1 cellular context compared by ENCODE assay signal in genomic region chr19:50025794-50026549, GRCh38.
TF ChIP-seq lines count a peak whose summit lies in the region.

ZNF473 (plus strand) TSS chr19:50026005; CDS start chr19:50031083, 5,078 bp downstream.

TF ChIP-seq in HepG2, 621 proteins besides CTCF, POLR2A, EP300 and RAD21 (continued from another document and continues in another):
- peak; percentile 72; the same call in 1 of the 2 replicates for TF ChIP-seq ZBED4 (CRISPR knock-in tag; IDR thresholded peaks at IDR 0.05; ENCODE audit: borderline replicate concordance)
- TF ChIP-seq TFAP4 (IDR thresholded peaks at IDR 0.05; ENCODE audit: borderline replicate concordance, low read depth), result peak; percentile 29; the same call in 1 of the 2 replicates
- TF ChIP-seq DNMT3B (CRISPR knock-in tag; conservative IDR thresholded peaks at IDR 0.05), result peak; percentile 93
- TF ChIP-seq ARNT2 (CRISPR knock-in tag; IDR thresholded peaks at IDR 0.05; ENCODE audit: low read depth), result peak; percentile 97
- TF ChIP-seq ZMAT5 (CRISPR knock-in tag; IDR thresholded peaks at IDR 0.05; ENCODE audit: borderline replicate concordance, low read depth), result no peak
- TF ChIP-seq ELK4 (CRISPR knock-in tag; IDR thresholded peaks at IDR 0.05; ENCODE audit: borderline replicate concordance), result peak; percentile 93
- peak; percentile 30 for TF ChIP-seq ZNF496 (CRISPR knock-in tag; IDR thresholded peaks at IDR 0.05; ENCODE audit: insufficient replicate concordance)
- TF ChIP-seq CCAR2 (optimal IDR thresholded peaks at IDR 0.05; ENCODE audit: low read depth, low read length), result no peak
- peak; percentile 94 for TF ChIP-seq ZNF264 (CRISPR knock-in tag; IDR thresholded peaks at IDR 0.05)
- no peak for TF ChIP-seq ZNF121 (CRISPR knock-in tag; IDR thresholded peaks at IDR 0.05)
- peak; percentile 47; the same call in 1 of the 2 replicates for TF ChIP-seq RXRB (CRISPR knock-in tag; IDR thresholded peaks at IDR 0.05; ENCODE audit: borderline replicate concordance)
- peak; percentile 82; the same call in 1 of the 2 replicates for TF ChIP-seq ZNF530 (CRISPR knock-in tag; IDR thresholded peaks at IDR 0.05; ENCODE audit: low read depth)
- TF ChIP-seq MED13 (CRISPR knock-in tag; IDR thresholded peaks at IDR 0.05), result peak; percentile 90; the same call in 1 of the 2 replicates
- TF ChIP-seq NFKB2 (CRISPR knock-in tag; IDR thresholded peaks at IDR 0.05; ENCODE audit: borderline replicate concordance), result peak; percentile 99
- peak; percentile 87; the same call in 1 of the 2 replicates for TF ChIP-seq ZNF44 (CRISPR knock-in tag; IDR thresholded peaks at IDR 0.05)
- peak; percentile 95 for TF ChIP-seq BRF2 (CRISPR knock-in tag; IDR thresholded peaks at IDR 0.05)
- TF ChIP-seq ZNF564 (CRISPR knock-in tag; IDR thresholded peaks at IDR 0.05), result peak; percentile 92
- TF ChIP-seq ZNF276 (CRISPR knock-in tag; IDR thresholded peaks at IDR 0.05; ENCODE audit: low read depth), result peak; percentile 96
- TF ChIP-seq HDAC2 (CRISPR knock-in tag; IDR thresholded peaks at IDR 0.05), result peak; percentile 77
- peak; percentile 66 for TF ChIP-seq SP4 (CRISPR knock-in tag; IDR thresholded peaks at IDR 0.05)
- TF ChIP-seq ZSCAN22 (CRISPR knock-in tag; IDR thresholded peaks at IDR 0.05), result no peak
- peak; percentile 73; the same call in 1 of the 2 replicates for TF ChIP-seq PITX1 (CRISPR knock-in tag; IDR thresholded peaks at IDR 0.05)
- TF ChIP-seq ARID3A (IDR thresholded peaks at IDR 0.05; ENCODE audit: low read depth, low read length), result no peak
- TF ChIP-seq PCBP2 (optimal IDR thresholded peaks at IDR 0.05; ENCODE audit: low read depth, low read length, poor library complexity, severe bottlenecking), result no peak
- TF ChIP-seq ZNF546 (CRISPR knock-in tag; conservative IDR thresholded peaks at IDR 0.05), result peak; percentile 86; the same call in 1 of the 2 replicates
- TF ChIP-seq ZBTB1 (CRISPR knock-in tag; IDR thresholded peaks at IDR 0.05; ENCODE audit: borderline replicate concordance), result no peak
- peak; percentile 54; the same call in 1 of the 2 replicates for TF ChIP-seq DR1 (CRISPR knock-in tag; IDR thresholded peaks at IDR 0.05)
- TF ChIP-seq CEBPZ (IDR thresholded peaks at IDR 0.05; ENCODE audit: low read length), result no peak
- 0 out of 2 replicates have a peak, but pooled peaks have one; percentile 78 for TF ChIP-seq ZNF572 (CRISPR knock-in tag; IDR thresholded peaks at IDR 0.05)
- TF ChIP-seq ZNF644 (CRISPR knock-in tag; IDR thresholded peaks at IDR 0.05; ENCODE audit: low read depth), result no peak
- TF ChIP-seq U2AF2 (IDR thresholded peaks at IDR 0.05; ENCODE audit: low read depth, low read length), result no peak; the same call in 1 of the 2 replicates
- peak; percentile 44; the same call in 1 of the 2 replicates for TF ChIP-seq SMAD1 (CRISPR knock-in tag; IDR thresholded peaks at IDR 0.05; ENCODE audit: borderline replicate concordance, low read depth)
- peak; percentile 99 for TF ChIP-seq DZIP1 (CRISPR knock-in tag; IDR thresholded peaks at IDR 0.05)
- peak; percentile 95 for TF ChIP-seq MXD1 (CRISPR knock-in tag; IDR thresholded peaks at IDR 0.05)
- TF ChIP-seq CREBL2 (CRISPR knock-in tag; IDR thresholded peaks at IDR 0.05; ENCODE audit: borderline replicate concordance), result peak; percentile 79; the same call in 1 of the 2 replicates
- TF ChIP-seq FOXK1 (CRISPR knock-in tag; IDR thresholded peaks at IDR 0.05; ENCODE audit: borderline replicate concordance, low read depth), result peak; percentile 49; the same call in 1 of the 2 replicates
- peak; percentile 76 for TF ChIP-seq NCOA2 (CRISPR knock-in tag; IDR thresholded peaks at IDR 0.05)
- TF ChIP-seq ZNF367 (CRISPR knock-in tag; IDR thresholded peaks at IDR 0.05; ENCODE audit: borderline replicate concordance), result peak; percentile 87; the same call in 1 of the 2 replicates
- peak; percentile 96 for TF ChIP-seq ZNF547 (CRISPR knock-in tag; IDR thresholded peaks at IDR 0.05)
- peak; percentile 97; the same call in 1 of the 2 replicates for TF ChIP-seq MEIS2 (CRISPR knock-in tag; IDR thresholded peaks at IDR 0.05)
- TF ChIP-seq IRF1 (CRISPR knock-in tag; IDR thresholded peaks at IDR 0.05; ENCODE audit: low read depth), result peak; percentile 80; the same call in 1 of the 2 replicates
- TF ChIP-seq NKX3-1 (CRISPR knock-in tag; IDR thresholded peaks at IDR 0.05), result peak; percentile 98
